Comparison of ENCODE assay signal across 16 cellular contexts in the genomic region with DNA sequence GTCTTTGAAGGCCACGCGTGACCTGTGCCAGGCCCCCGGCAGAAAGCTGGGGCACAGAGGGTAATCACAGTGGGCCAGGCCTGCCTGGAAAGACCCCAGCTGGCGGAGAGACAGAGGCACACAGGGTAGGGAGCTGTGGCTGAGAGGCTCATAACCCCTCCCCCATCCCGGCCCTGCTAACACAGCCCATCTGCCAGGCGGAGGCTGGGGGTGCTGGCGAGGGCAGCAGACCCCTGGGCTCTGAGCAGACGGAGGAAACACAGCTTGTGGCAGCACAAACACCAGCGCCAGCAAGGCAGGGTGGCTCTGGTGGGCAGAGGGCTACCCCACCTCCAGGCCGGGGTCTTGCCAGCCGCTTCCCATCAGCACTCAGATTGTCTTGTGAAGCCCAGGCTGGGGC. TPM values are rescaled to one million over a fixed set of nuclear protein-coding genes. Genes with fewer than 3 reads are reported as not detected.
A peak's percentile ranks its signal among the peaks of the same experiment; 100 is the strongest.
DNase-seq lines count a peak whose midpoint lies in the region; ATAC-seq, FAIRE-seq and TF ChIP-seq lines count a peak whose summit lies in the region.
"Had no signal": no experiment of that assay in that cellular context is flagged by ENCODE, and none has a peak within 500 bp of the region (broad histone marks: within the 10 kb centered on the region; RNA-seq: fewer than 3 reads in every experiment).

No MANE protein-coding gene starts in this region.

- H3K9me3 ChIP-seq in mucosa of descending colon: no peaks in the 10 kb centered on the region
- H3K9me3 ChIP-seq in gastroesophageal sphincter: no peaks in the 10 kb centered on the region
- H3K9me3 ChIP-seq: BE2C had no signal

- no peak overlapping the region for H3K4me2 ChIP-seq in GM23338

- CTCF ChIA-PET in WTC11 (lab: Charles Lee): interaction anchor here (0.5 to 2.0 kb wide), 4 partner anchors 9 to 308 kb away, joined by 4 to 9 read pairs (median 4); no protein-coding TSS in a partner anchor

- TF ChIP-seq CTCF in GM23338 (conservative IDR thresholded peaks at IDR 0.05; ENCODE audit: low read depth in 2 of 2) (no peak), WTC11 (IDR thresholded peaks at IDR 0.05) (no peak), mucosa of descending colon (IDR thresholded peaks at IDR 0.05) (no peak), gastroesophageal sphincter (IDR thresholded peaks at IDR 0.05) (no peak)

- H3K4me3 Mint-ChIP-seq in GM23338 (no peak overlapping the region), WTC11 (no peak overlapping the region)
- H3K4me3 Mint-ChIP-seq: CD4-positive, alpha-beta memory T cell had no signal

- no CpG with 5 or more reads among the region's 11 CpGs for WGBS in gastroesophageal sphincter (ENCODE audit: low coverage in 1 of 2), 2 donors

- TF ChIP-seq EP300 in gastroesophageal sphincter (IDR thresholded peaks at IDR 0.05): no peak

- H3K9me3 Mint-ChIP-seq in GM23338: no peaks in the 10 kb centered on the region; the same call in 1 of the 3 replicates
- H3K9me3 Mint-ChIP-seq in WTC11: peaks cover 5% of the 10 kb centered on the region

- H3K4me1 Mint-ChIP-seq in GM23338 (peaks cover 34% of the 10 kb centered on the region), WTC11 (peaks cover 44% of the 10 kb centered on the region)

- DNase-seq in GM23338 (ENCODE audit: low spot score): no peak
- peak; percentile 63 for DNase-seq in NCI-H1694 treated with DMSO at 0.1 percent for 48 hours (lab: John Stamatoyannopoulos, UW)
- DNase-seq in WTC11 (ENCODE audit: low spot score): no peak
- peak in 2 of 3 donors; percentile 24 to 40 for DNase-seq in mucosa of descending colon
- no peak for DNase-seq in islet precursor cell
- DNase-seq in GM12891 (ENCODE audit: insufficient read length, low spot score): no peak
- no peak for DNase-seq in kidney tubule cell (ENCODE audit: low spot score)
- DNase-seq: BE2C, EL, H7, Kasumi-1, NCI-H2029 treated with DMSO at 0.1 percent for 48 hours, NCI-H526 treated with DMSO at 0.1 percent for 48 hours, PC-3 had no signal

- H3K27me3 ChIP-seq in GM23338 (ENCODE audit: insufficient read depth) (no peaks in the 10 kb centered on the region), gastroesophageal sphincter (no peaks in the 10 kb centered on the region)
- H3K27me3 ChIP-seq: BE2C had no signal

- TF ChIP-seq POLR2A in GM12891 (IDR thresholded peaks at IDR 0.05; ENCODE audit: low read depth, low read length) (no peak), gastroesophageal sphincter (IDR thresholded peaks at IDR 0.05) (no peak)

- H3K27me3 Mint-ChIP-seq in GM23338 (ENCODE audit: insufficient read depth, low read depth, poor library complexity): peaks cover 6% of the 10 kb centered on the region
- no peaks in the 10 kb centered on the region for H3K27me3 Mint-ChIP-seq in WTC11 (ENCODE audit: low read depth)
- H3K27me3 Mint-ChIP-seq: CD4-positive, alpha-beta memory T cell had no signal

- no peaks in the 10 kb centered on the region for H3K36me3 ChIP-seq in GM23338 (ENCODE audit: insufficient read depth)
- no peaks in the 10 kb centered on the region for H3K36me3 ChIP-seq in mucosa of descending colon (ENCODE audit: low read depth)
- H3K36me3 ChIP-seq in gastroesophageal sphincter: no peaks in the 10 kb centered on the region
- H3K36me3 ChIP-seq: BE2C had no signal

- H3K36me3 Mint-ChIP-seq in GM23338 (ENCODE audit: low read depth) (peaks cover 4% of the 10 kb centered on the region; the same call in 2 of the 3 replicates), WTC11 (peaks cover 7% of the 10 kb centered on the region)

- H3K27ac ChIP-seq in GM23338 (ENCODE audit: low read depth) (no peak overlapping the region), gastroesophageal sphincter (no peak overlapping the region)

- H3K27ac Mint-ChIP-seq in GM23338 (no peak overlapping the region), WTC11 (no peak overlapping the region)
- H3K27ac Mint-ChIP-seq: CD4-positive, alpha-beta memory T cell had no signal

- peaks cover 51% of the 10 kb centered on the region for H4K20me1 ChIP-seq in GM23338 (replicated peaks; ENCODE audit: insufficient read depth)

- no peak overlapping the region for H2AFZ ChIP-seq in GM23338

- peaks cover 8% of the 10 kb centered on the region; the same call in 1 of the 2 replicates for H3K4me1 ChIP-seq in GM23338 (ENCODE audit: insufficient read depth)
- H3K4me1 ChIP-seq in mucosa of descending colon (ENCODE audit: low read depth): peaks cover 2% of the 10 kb centered on the region
- peaks cover 0 to 53% (median 10%) of the 10 kb centered on the region in 3 donors for H3K4me1 ChIP-seq in gastroesophageal sphincter
- H3K4me1 ChIP-seq: BE2C had no signal

- H3K79me2 ChIP-seq in GM23338 (replicated peaks; ENCODE audit: insufficient read depth): peaks cover 100% of the 10 kb centered on the region

- H3F3A ChIP-seq in GM23338 (replicated peaks; ENCODE audit: low read depth): no peaks in the 10 kb centered on the region

- H3K4me3 ChIP-seq in GM23338: no peak overlapping the region
- H3K4me3 ChIP-seq in mucosa of descending colon: no peak overlapping the region
- H3K4me3 ChIP-seq in gastroesophageal sphincter: no peak overlapping the region

- no peak for FAIRE-seq in GM12891 (lab: Jason Lieb, UNC)

- intact Hi-C loops in mucosa of descending colon (cut with DNase I, micrococcal nuclease): no loop called here

- POLR2A ChIA-PET in WTC11 (lab: Charles Lee): no interaction called here

- ATAC-seq in GM23338: peak; percentile 33
- peak; percentile 13; the same call in 1 of the 2 replicates for ATAC-seq in WTC11
- ATAC-seq in mucosa of descending colon: no peak
- ATAC-seq in gastroesophageal sphincter: no peak
- ATAC-seq: PC-3 had no signal

- no peaks in the 10 kb centered on the region for H3K9me2 ChIP-seq in GM23338 (ENCODE audit: insufficient read depth)

TF ChIP-seq in WTC11, 78 proteins besides CTCF, POLR2A, EP300 and RAD21 (continues in another document):
- TF ChIP-seq GABPB1 (CRISPR knock-in tag; IDR thresholded peaks at IDR 0.05): no peak
- TF ChIP-seq, protein P1, sequence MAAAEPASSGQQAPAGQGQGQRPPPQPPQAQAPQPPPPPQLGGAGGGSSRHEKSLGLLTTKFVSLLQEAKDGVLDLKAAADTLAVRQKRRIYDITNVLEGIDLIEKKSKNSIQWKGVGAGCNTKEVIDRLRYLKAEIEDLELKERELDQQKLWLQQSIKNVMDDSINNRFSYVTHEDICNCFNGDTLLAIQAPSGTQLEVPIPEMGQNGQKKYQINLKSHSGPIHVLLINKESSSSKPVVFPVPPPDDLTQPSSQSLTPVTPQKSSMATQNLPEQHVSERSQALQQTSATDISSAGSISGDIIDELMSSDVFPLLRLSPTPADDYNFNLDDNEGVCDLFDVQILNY (CRISPR knock-in tag; IDR thresholded peaks at IDR 0.05): no peak
- no peak for TF ChIP-seq ZNF416 (CRISPR knock-in tag; IDR thresholded peaks at IDR 0.05)
- TF ChIP-seq, protein P2, sequence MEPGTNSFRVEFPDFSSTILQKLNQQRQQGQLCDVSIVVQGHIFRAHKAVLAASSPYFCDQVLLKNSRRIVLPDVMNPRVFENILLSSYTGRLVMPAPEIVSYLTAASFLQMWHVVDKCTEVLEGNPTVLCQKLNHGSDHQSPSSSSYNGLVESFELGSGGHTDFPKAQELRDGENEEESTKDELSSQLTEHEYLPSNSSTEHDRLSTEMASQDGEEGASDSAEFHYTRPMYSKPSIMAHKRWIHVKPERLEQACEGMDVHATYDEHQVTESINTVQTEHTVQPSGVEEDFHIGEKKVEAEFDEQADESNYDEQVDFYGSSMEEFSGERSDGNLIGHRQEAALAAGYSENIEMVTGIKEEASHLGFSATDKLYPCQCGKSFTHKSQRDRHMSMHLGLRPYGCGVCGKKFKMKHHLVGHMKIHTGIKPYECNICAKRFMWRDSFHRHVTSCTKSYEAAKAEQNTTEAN (CRISPR knock-in tag; IDR thresholded peaks at IDR 0.05): no peak
- no peak for TF ChIP-seq GRHL2 (CRISPR knock-in tag; IDR thresholded peaks at IDR 0.05; ENCODE audit: insufficient replicate concordance, severe bottlenecking)

TF ChIP-seq in GM12891, 5 proteins besides CTCF, POLR2A, EP300 and RAD21:
- TF ChIP-seq TAF1 (IDR thresholded peaks at IDR 0.05; ENCODE audit: low read depth, low read length) (no peak), SPI1 (IDR thresholded peaks at IDR 0.05; ENCODE audit: low read depth, low read length) (no peak), POU2F2 (IDR thresholded peaks at IDR 0.05; ENCODE audit: low read depth, low read length) (no peak), POLR2AphosphoS5 (IDR thresholded peaks at IDR 0.05; ENCODE audit: low read depth, low read length) (no peak), PAX5 (IDR thresholded peaks at IDR 0.05; ENCODE audit: insufficient read depth, low read length, severe bottlenecking) (no peak)

RNA-seq across cellular contexts. Expression of a gene that starts 19.0 kb away (rescaled TPM):
- 76.4 and 106 TPM in 2 replicates for total RNA-seq in GM23338 (2014; rRNA removed; shearing (Covaris generic))
- 21.1 and 22.5 TPM in 2 replicates for polyA plus RNA-seq in GM23338 (2016; fragmentation: Nextera tagmentation; extraction: Ambion mirVana)
- total RNA-seq in WTC11 (2021) (50.3 to 55.5 TPM (median 55.1 TPM) in 3 replicates), mucosa of descending colon (10 to 100 TPM; 30.8 to 39.6 (median 32.2) TPM), gastroesophageal sphincter (10 to 100 TPM; 20.5 to 43.6 (median 32.1) TPM)
- 2.6 TPM for polyA plus RNA-seq in GM12891 (2012; ENCODE audit: low read depth, missing spikeins)

Comparison
In these comparisons a context has a peak if more than half of its experiments do, and no peak if none do; other contexts are left out.
1. ATAC-seq: peak in GM23338 (single experiment) and WTC11 (single experiment); none in mucosa of descending colon (single experiment) and gastroesophageal sphincter (single experiment).
2. DNase-seq: peak in NCI-H1694 treated with DMSO at 0.1 percent for 48 hours (single experiment) and mucosa of descending colon (2 of 3); none in GM23338 (single experiment), WTC11 (single experiment), islet precursor cell (single experiment), GM12891 (single experiment) and kidney tubule cell (single experiment).